ENCODE assay signal across 8 cellular contexts in genomic region chr12:53492188-53492587, GRCh38. TPM values are rescaled to one million over a fixed set of nuclear protein-coding genes. Genes with fewer than 3 reads are reported as not detected.
DNase-seq lines count a peak whose midpoint lies in the region; ATAC-seq and TF ChIP-seq lines count a peak whose summit lies in the region.
"Had no signal": no experiment of that assay in that cellular context is flagged by ENCODE, and none has a peak within 500 bp of the region (broad histone marks: within the 10 kb centered on the region; RNA-seq: fewer than 3 reads in every experiment).

No MANE protein-coding gene starts in this region.

- H3K36me3 ChIP-seq in gastroesophageal sphincter = peaks cover 0 to 11% of the 10 kb centered on the region in 2 donors

- DNase-seq in H9 (no peak), skeletal muscle cell (ENCODE audit: low read depth) (no peak), GOT3 (lab: John Stamatoyannopoulos, UW) (no peak)
- no peak for DNase-seq in stimulated activated CD4-positive, alpha-beta T cell treated with anti-CD3 and anti-CD28 coated beads, Interleukin-1b, Interleukin-23, amount 100 ng/mL, for 48 hours
- DNase-seq: activated gamma-delta T cell treated with Interleukin-2 at 50 U/mL for 16 hours had no signal

- peaks cover 2% of the 10 kb centered on the region for H4K20me1 ChIP-seq in H9 (ENCODE audit: control insufficient read depth, insufficient read depth, insufficient read length)

- no peaks in the 10 kb centered on the region for H3K79me1 ChIP-seq in H9 (ENCODE audit: insufficient read depth, low read depth, low read length, poor library complexity, severe bottlenecking)

- peaks cover 10% of the 10 kb centered on the region for H3K23me2 ChIP-seq in H9 (ENCODE audit: insufficient read length, low read depth, low read length, poor library complexity, severe bottlenecking)

- peak overlapping the region; percentile 72 to 93 for H3K4me3 Mint-ChIP-seq in H9

- no peaks in the 10 kb centered on the region for H3K79me2 ChIP-seq in H9 (ENCODE audit: insufficient read depth, low read length)

- no peak overlapping the region for H3K27ac ChIP-seq in H9 (ENCODE audit: insufficient read length, low read depth, low read length)
- H3K27ac ChIP-seq in VCaP = peak overlapping the region; percentile 84
- H3K27ac ChIP-seq in gastroesophageal sphincter = peak overlapping the region in 3 of 4 donors; percentile 87 to 89 (median 87)

- H2AFZ ChIP-seq in H9 (ENCODE audit: low read length) = no peak overlapping the region

- no peak overlapping the region for H4K5ac ChIP-seq in H9 (ENCODE audit: insufficient read length, low read depth, low read length)

- no peak overlapping the region for H4K91ac ChIP-seq in H9 (ENCODE audit: insufficient read length, low read depth, low read length)

- H2AK5ac ChIP-seq in H9 (ENCODE audit: insufficient read length, low read length) = no peak overlapping the region

- H4K8ac ChIP-seq in H9 (replicated peaks; ENCODE audit: insufficient read length, low read depth, low read length) = no peak overlapping the region

- H3K27me3 Mint-ChIP-seq in H9 (ENCODE audit: low read depth) = no peaks in the 10 kb centered on the region; the same call in none of the 2 replicates

- no peak for TF ChIP-seq POLR2A in gastroesophageal sphincter (IDR thresholded peaks at IDR 0.05)

- H3T11ph ChIP-seq in H9 (ENCODE audit: low read length) = no peak overlapping the region

- no peak overlapping the region for H2BK20ac ChIP-seq in H9 (ENCODE audit: low read depth, low read length, poor library complexity, severe bottlenecking)

- TF ChIP-seq CTCF in H9 (conservative IDR thresholded peaks at IDR 0.05) (no peak), VCaP (conservative IDR thresholded peaks at IDR 0.05) (no peak), gastroesophageal sphincter (IDR thresholded peaks at IDR 0.05) (no peak)

- ATAC-seq in gastroesophageal sphincter = no peak
- ATAC-seq in HG03521 (IDR thresholded peaks at IDR 0.05; ENCODE audit: unreplicated experiment) = no peak

- no peak overlapping the region for H2BK120ac ChIP-seq in H9 (ENCODE audit: low read depth, low read length, poor library complexity, severe bottlenecking)

- H3K18ac ChIP-seq in H9 (ENCODE audit: insufficient read length, low read depth, low read length) = no peak overlapping the region

- no peak overlapping the region for H3K4ac ChIP-seq in H9 (ENCODE audit: low read depth, low read length)

- H2BK5ac ChIP-seq in H9 (ENCODE audit: insufficient read length, low read length) = no peak overlapping the region

- WGBS in H9 (ENCODE audit: extremely low coverage, insufficient read length, low lambda C conversion rate) = no CpG with 5 or more reads among the region's 20 CpGs
- 38 to 63% methylated on average over 6 to 13 of the region's 20 CpGs for WGBS in gastroesophageal sphincter (ENCODE audit: low coverage in 1 of 2), 2 donors

- peaks cover 40 to 45% of the 10 kb centered on the region in 2 experiments for H3K4me1 Mint-ChIP-seq in H9

- no peaks in the 10 kb centered on the region for H3K9me3 Mint-ChIP-seq in H9

- H3K9me3 ChIP-seq in H9 (ENCODE audit: control insufficient read depth, low read depth, low read length) (no peaks in the 10 kb centered on the region), gastroesophageal sphincter (no peaks in the 10 kb centered on the region)

- H2BK15ac ChIP-seq in H9 (ENCODE audit: low read depth, low read length) = no peak overlapping the region

- peaks cover 1 to 7% (median 3%) of the 10 kb centered on the region in 3 experiments; a peak in 3 of 7 replicates for H3K36me3 Mint-ChIP-seq in H9 (ENCODE audit: insufficient read depth in 1 of 3, low read depth in 3 of 3)

- H2BK12ac ChIP-seq in H9 (ENCODE audit: insufficient read length, low read depth, low read length) = no peak overlapping the region

- peak overlapping the region in 1 of 2 donors; percentile 70 for H3K4me3 ChIP-seq in gastroesophageal sphincter
- H3K4me3 ChIP-seq in skeletal muscle cell (ENCODE audit: low read depth, low read length) = peak overlapping the region; percentile 54

- peak overlapping the region; percentile 74 for H3K4me2 ChIP-seq in H9 (ENCODE audit: insufficient read depth, insufficient read length, low read length)

- H3K9ac ChIP-seq in H9 (ENCODE audit: extremely low read depth, insufficient read length, low read length) = no peak overlapping the region

- H3K14ac ChIP-seq in H9 (ENCODE audit: insufficient read depth, low read length) = 0 out of 2 replicates have a peak overlapping the region, but pooled peaks have one; percentile 44

- H3K4me1 ChIP-seq in H9 (ENCODE audit: insufficient read depth, low read length) (no peaks in the 10 kb centered on the region), gastroesophageal sphincter (peaks cover 0 to 45% (median 20%) of the 10 kb centered on the region in 3 donors)

- H3K27me3 ChIP-seq in H9 (ENCODE audit: insufficient read depth, low read length) (no peaks in the 10 kb centered on the region), gastroesophageal sphincter (no peaks in the 10 kb centered on the region)

- H3K27ac Mint-ChIP-seq in H9 = peak overlapping the region; percentile 85 to 90 (median 88)

- no peak overlapping the region for H3K56ac ChIP-seq in H9 (ENCODE audit: insufficient read length, low read depth, low read length)

- no peak overlapping the region for H3K23ac ChIP-seq in H9 (ENCODE audit: insufficient read length, low read depth, low read length)

- TF ChIP-seq EP300 in gastroesophageal sphincter (IDR thresholded peaks at IDR 0.05) = no peak

RNA-seq across cellular contexts. Expression of gene MAP3K12, which starts 7.1 kb away (rescaled TPM):
- total RNA-seq in H9 (2021) (22.3 and 26.6 TPM in 2 replicates), gastroesophageal sphincter (10 to 100 TPM; 14.8 to 41.9 (median 20.3) TPM)

RNA-seq across cellular contexts. Expression of gene TARBP2, which starts 8.9 kb away (rescaled TPM):
- 79.2 and 80.1 TPM in 2 replicates for total RNA-seq in H9 (2021)
- 10 to 100 TPM; 12.1 to 19.6 (median 17.4) TPM for total RNA-seq in gastroesophageal sphincter

RNA-seq across cellular contexts. Expression of gene NPFF, which starts 15.1 kb away (rescaled TPM):
- total RNA-seq in H9 (2021) (not detected in 2 replicates), gastroesophageal sphincter (not detected)

RNA-seq across cellular contexts. Expression of gene PCBP2, which starts 40.3 kb away (rescaled TPM):
- 1,184 and 1,207 TPM in 2 replicates for total RNA-seq in H9 (2021)
- 100 to 1,000 TPM; 259 to 375 (median 354) TPM for total RNA-seq in gastroesophageal sphincter

RNA-seq across cellular contexts. Expression of gene PRR13, which starts 50.7 kb away (rescaled TPM):
- 144 and 147 TPM in 2 replicates for total RNA-seq in H9 (2021)
- total RNA-seq in gastroesophageal sphincter = 10 to 100 TPM; 54.2 to 73.2 (median 69.6) TPM
